ENCODE assay signal across 11 cellular contexts in genomic region chr2:171087547-171087946, GRCh38.
A peak's percentile ranks its signal among the peaks of the same experiment; 100 is the strongest.
DNase-seq lines count a peak whose midpoint lies in the region; ATAC-seq, FAIRE-seq and TF ChIP-seq lines count a peak whose summit lies in the region.
"Had no signal": no experiment of that assay in that cellular context is flagged by ENCODE, and none has a peak within 500 bp of the region (broad histone marks: within the 10 kb centered on the region; RNA-seq: fewer than 3 reads in every experiment).

No MANE protein-coding gene starts in this region.

- H3K4me2 ChIP-seq in keratinocyte (ENCODE audit: control insufficient read depth, extremely low read depth, insufficient read depth, low read depth, low read length), result no peak overlapping the region

- no TSS peak for BruUV-seq in A673 (replicated peaks; lab: Mats Ljungman, UMichigan)

- no peaks in the 10 kb centered on the region for H3K9me3 Mint-ChIP-seq in activated CD4-positive, alpha-beta T cell treated with anti-CD3 and anti-CD28 coated beads, Interleukin-2, amount 10 ng/mL, durations not matched to agents 7 days and 5 days
- H3K9me3 Mint-ChIP-seq in activated T-helper 2 cell treated with anti-CD3 and anti-CD28 coated beads, Interferon-gamma antibody, Interleukin-2, Interleukin-4, amounts not matched to agents 10 μg/mL and 5 μg/mL and 100 μg/mL, durations not matched to agents 14 hours and 24 hours and 36 hours, result no peaks in the 10 kb centered on the region
- H3K9me3 Mint-ChIP-seq: CD14-positive monocyte had no signal

- H2AFZ ChIP-seq in keratinocyte (ENCODE audit: control insufficient read depth, low read length), result no peak overlapping the region

- no peak overlapping the region for H3K9ac ChIP-seq in keratinocyte (ENCODE audit: control insufficient read depth, extremely low read depth, insufficient read depth, low read length)

- peaks cover 24% of the 10 kb centered on the region for H3K36me3 Mint-ChIP-seq in activated CD4-positive, alpha-beta T cell treated with anti-CD3 and anti-CD28 coated beads, Interleukin-2, amount 10 ng/mL, durations not matched to agents 7 days and 5 days (ENCODE audit: low read depth)
- peaks cover 23% of the 10 kb centered on the region for H3K36me3 Mint-ChIP-seq in activated T-helper 2 cell treated with anti-CD3 and anti-CD28 coated beads, Interferon-gamma antibody, Interleukin-2, Interleukin-4, amounts not matched to agents 10 μg/mL and 5 μg/mL and 100 μg/mL, durations not matched to agents 14 hours and 24 hours and 36 hours (ENCODE audit: low read depth)

- CTCF ChIA-PET in activated CD4-positive, alpha-beta T cell treated with anti-CD3 and anti-CD28 coated beads, Interleukin-2, amount 10 ng/mL, durations not matched to agents 7 days and 5 days (lab: Charles Lee), result interaction anchor here (1.1 to 2.5 kb wide), 5 partner anchors 10 to 347 kb away, joined by 3 to 11 read pairs (median 4); no protein-coding TSS in a partner anchor
- CTCF ChIA-PET in A673 (lab: Charles Lee), result no interaction called here

- H3K4me3 ChIP-seq in keratinocyte (ENCODE audit: control insufficient read depth in 2 of 3, extremely low read depth in 1 of 3, insufficient read depth in 2 of 3, low read depth in 1 of 3, low read length in 3 of 3) (no peak overlapping the region), A673 (ENCODE audit: low read depth, low read length, poor library complexity, severe bottlenecking) (no peak overlapping the region)
- H3K4me3 ChIP-seq: upper lobe of right lung had no signal

- H3K9me3 ChIP-seq in keratinocyte (ENCODE audit: control insufficient read depth, low read depth, low read length) (no peaks in the 10 kb centered on the region), A673 (ENCODE audit: low read depth, low read length, poor library complexity, severe bottlenecking) (no peaks in the 10 kb centered on the region)
- H3K9me3 ChIP-seq: upper lobe of right lung had no signal

- no peak for DNase-seq in activated CD4-positive, alpha-beta T cell treated with anti-CD3 and anti-CD28 coated beads, Interleukin-2, amount 10 ng/mL, durations not matched to agents 7 days and 5 days
- no peak for DNase-seq in activated CD4-positive, alpha-beta T cell treated with anti-CD3 and anti-CD28 coated beads, Interleukin-2, amount 50 U/mL, for 1 hour
- DNase-seq in GM18507 (ENCODE audit: extremely low spot score, insufficient read length, low read depth) (no peak), keratinocyte (ENCODE audit: low read depth, low spot score) (no peak), A673 (ENCODE audit: low spot score) (no peak)
- DNase-seq in activated T-helper 2 cell treated with anti-CD3 and anti-CD28 coated beads, Interferon-gamma antibody, Interleukin-2, Interleukin-4, amounts not matched to agents 10 μg/mL and 5 μg/mL and 100 μg/mL, durations not matched to agents 14 hours and 24 hours and 36 hours (ENCODE audit: low spot score), result no peak
- DNase-seq in activated CD4-positive, CD25-positive, alpha-beta regulatory T cell treated with anti-CD3 and anti-CD28 coated beads, Interleukin-2, amount 50 U/mL, for 72 hours, result no peak
- DNase-seq: upper lobe of right lung had no signal

- FAIRE-seq in GM18507 (lab: Jason Lieb, UNC) (peak; percentile 31), keratinocyte (lab: Jason Lieb, UNC) (peak; percentile 51)
- FAIRE-seq: HTR-8/SVneo had no signal

- H3K27me3 ChIP-seq in keratinocyte (ENCODE audit: control insufficient read depth, extremely low read depth, insufficient read depth, low read length) (no peaks in the 10 kb centered on the region), A673 (replicated peaks; ENCODE audit: insufficient read depth, low read depth, low read length, poor library complexity) (no peaks in the 10 kb centered on the region)
- H3K27me3 ChIP-seq: upper lobe of right lung had no signal

- H4K20me1 ChIP-seq in keratinocyte (ENCODE audit: control insufficient read depth, extremely low read depth, insufficient read depth, low read length), result no peaks in the 10 kb centered on the region

- TF ChIP-seq CTCF in keratinocyte (optimal IDR thresholded peaks at IDR 0.05 in 1 of 3, IDR thresholded peaks at IDR 0.05 in 1 of 3, conservative IDR thresholded peaks at IDR 0.05 in 1 of 3; ENCODE audit: extremely low read depth in 1 of 3, insufficient read depth in 2 of 3, low read length in 3 of 3) (no peak), A673 (conservative IDR thresholded peaks at IDR 0.05; ENCODE audit: low read depth, low read length) (no peak)

- no peak for ATAC-seq in GM18858 (IDR thresholded peaks at IDR 0.05; ENCODE audit: unreplicated experiment)

- peak overlapping the region; percentile 83 for H3K27ac Mint-ChIP-seq in activated CD4-positive, alpha-beta T cell treated with anti-CD3 and anti-CD28 coated beads, Interleukin-2, amount 10 ng/mL, durations not matched to agents 7 days and 5 days
- peak overlapping the region; percentile 69 for H3K27ac Mint-ChIP-seq in activated T-helper 2 cell treated with anti-CD3 and anti-CD28 coated beads, Interferon-gamma antibody, Interleukin-2, Interleukin-4, amounts not matched to agents 10 μg/mL and 5 μg/mL and 100 μg/mL, durations not matched to agents 14 hours and 24 hours and 36 hours

- dilution Hi-C loops in keratinocyte (cut with MboI; ENCODE audit: extremely low pct_ligation_motif_present, low sequenced_read_pairs), result no loop called here

- H3K36me3 ChIP-seq in keratinocyte (ENCODE audit: control insufficient read depth in 2 of 2, extremely low read depth in 1 of 2, insufficient read depth in 2 of 2, low read length in 2 of 2) (peaks cover 0 to 2% of the 10 kb centered on the region in 2 experiments), A673 (ENCODE audit: insufficient read depth, low read length, poor library complexity, severe bottlenecking) (no peaks in the 10 kb centered on the region)
- H3K36me3 ChIP-seq: upper lobe of right lung had no signal

- peak overlapping the region; percentile 2 for H3K4me3 Mint-ChIP-seq in activated CD4-positive, alpha-beta T cell treated with anti-CD3 and anti-CD28 coated beads, Interleukin-2, amount 10 ng/mL, durations not matched to agents 7 days and 5 days
- H3K4me3 Mint-ChIP-seq in activated T-helper 2 cell treated with anti-CD3 and anti-CD28 coated beads, Interferon-gamma antibody, Interleukin-2, Interleukin-4, amounts not matched to agents 10 μg/mL and 5 μg/mL and 100 μg/mL, durations not matched to agents 14 hours and 24 hours and 36 hours (ENCODE audit: low read depth), result no peak overlapping the region
- H3K4me3 Mint-ChIP-seq: CD14-positive monocyte had no signal

- H3K4me1 Mint-ChIP-seq in activated CD4-positive, alpha-beta T cell treated with anti-CD3 and anti-CD28 coated beads, Interleukin-2, amount 10 ng/mL, durations not matched to agents 7 days and 5 days, result peaks cover 55% of the 10 kb centered on the region
- H3K4me1 Mint-ChIP-seq in activated T-helper 2 cell treated with anti-CD3 and anti-CD28 coated beads, Interferon-gamma antibody, Interleukin-2, Interleukin-4, amounts not matched to agents 10 μg/mL and 5 μg/mL and 100 μg/mL, durations not matched to agents 14 hours and 24 hours and 36 hours (ENCODE audit: low read depth), result peaks cover 60% of the 10 kb centered on the region

- intact Hi-C loops in activated T-helper 2 cell treated with anti-CD3 and anti-CD28 coated beads, Interferon-gamma antibody, Interleukin-2, Interleukin-4, amounts not matched to agents 10 μg/mL and 5 μg/mL and 100 μg/mL, durations not matched to agents 14 hours and 24 hours and 36 hours (cut with micrococcal nuclease), result loop anchor here (2.0 to 5.0 kb wide), 6 partner anchors 50 to 329 kb away; no protein-coding TSS in a partner anchor
- intact Hi-C loops in A673 (cut with micrococcal nuclease; ENCODE audit: unreplicated experiment), result loop anchor here (5.0 kb wide), 1 partner anchor 115 kb away; no protein-coding TSS in a partner anchor

- no peak overlapping the region for H3K27ac ChIP-seq in keratinocyte (ENCODE audit: control insufficient read depth, insufficient read depth, low read length)
- H3K27ac ChIP-seq in A673 (ENCODE audit: low read depth, low read length, poor library complexity, severe bottlenecking), result no peak overlapping the region
- H3K27ac ChIP-seq: upper lobe of right lung had no signal

- H3K4me1 ChIP-seq in keratinocyte (ENCODE audit: control insufficient read depth, extremely low read depth, insufficient read depth, low read length), result peaks cover 3% of the 10 kb centered on the region
- H3K4me1 ChIP-seq in A673 (ENCODE audit: insufficient read depth, low read length, poor library complexity, severe bottlenecking), result peaks cover 19% of the 10 kb centered on the region

- POLR2A ChIA-PET in activated CD4-positive, alpha-beta T cell treated with anti-CD3 and anti-CD28 coated beads, Interleukin-2, amount 10 ng/mL, durations not matched to agents 7 days and 5 days (lab: Charles Lee), result interaction anchor here (1.2 kb wide), 1 partner anchor 73 kb away, joined by 4 read pairs; the partner anchor contains the start of gene TLK1
- POLR2A ChIA-PET in A673 (lab: Charles Lee; ENCODE audit: low non-redundant PET), result interaction anchor here (0.6 kb wide), 2 partner anchors 34 to 1762 kb away, joined by 3 to 4 read pairs; no protein-coding TSS in a partner anchor

- H3K27me3 Mint-ChIP-seq in activated CD4-positive, alpha-beta T cell treated with anti-CD3 and anti-CD28 coated beads, Interleukin-2, amount 10 ng/mL, durations not matched to agents 7 days and 5 days, result no peaks in the 10 kb centered on the region
- H3K27me3 Mint-ChIP-seq in activated T-helper 2 cell treated with anti-CD3 and anti-CD28 coated beads, Interferon-gamma antibody, Interleukin-2, Interleukin-4, amounts not matched to agents 10 μg/mL and 5 μg/mL and 100 μg/mL, durations not matched to agents 14 hours and 24 hours and 36 hours (ENCODE audit: low read depth), result no peaks in the 10 kb centered on the region

- H3K9me1 ChIP-seq in keratinocyte (ENCODE audit: control insufficient read depth, extremely low read depth, insufficient read depth, low read length), result no peaks in the 10 kb centered on the region

- H3K79me2 ChIP-seq in keratinocyte (ENCODE audit: control insufficient read depth, insufficient read depth, low read length), result peaks cover 51% of the 10 kb centered on the region
